ENCODE assay signal across 14 cellular contexts in genomic region chr9:4344946-4345345, GRCh38. TPM values are rescaled to one million over a fixed set of nuclear protein-coding genes. Genes with fewer than 3 reads are reported as not detected.
A peak's percentile ranks its signal among the peaks of the same experiment; 100 is the strongest.
DNase-seq lines count a peak whose midpoint lies in the region; ATAC-seq, FAIRE-seq and TF ChIP-seq lines count a peak whose summit lies in the region.
"Had no signal": no experiment of that assay in that cellular context is flagged by ENCODE, and none has a peak within 500 bp of the region (broad histone marks: within the 10 kb centered on the region; RNA-seq: fewer than 3 reads in every experiment).

No MANE protein-coding gene starts in this region.

- BruUV-seq in HCT116 (replicated peaks; lab: Mats Ljungman, UMichigan): no TSS peak

- no peak overlapping the region for H3K4me3 ChIP-seq in HCT116 (replicated peaks in 1 of 2; ENCODE audit: low read depth in 1 of 2, low read length in 2 of 2)
- H3K4me3 ChIP-seq in bronchial epithelial cell (ENCODE audit: low read depth, low read length): no peak overlapping the region
- H3K4me3 ChIP-seq: left lung, prostate gland, SK-N-MC had no signal

- H4K20me1 ChIP-seq in HCT116 (ENCODE audit: insufficient read depth): no peaks in the 10 kb centered on the region

- no peak for TF ChIP-seq RAD21 in HCT116 (IDR thresholded peaks at IDR 0.05; ENCODE audit: low read depth)

- H3K9ac ChIP-seq in HCT116 (ENCODE audit: low read length): no peak overlapping the region

- H3K36me3 ChIP-seq in HCT116 (ENCODE audit: control insufficient read depth in 1 of 2, insufficient read depth in 2 of 2, low read length in 2 of 2) (no peaks in the 10 kb centered on the region), bronchial epithelial cell (ENCODE audit: control insufficient read depth, insufficient read depth, low read length) (no peaks in the 10 kb centered on the region)
- H3K36me3 ChIP-seq: left lung, prostate gland had no signal

- peaks cover 0 to 12% of the 10 kb centered on the region in 2 experiments; a peak in 3 of 4 replicates for H3K4me1 ChIP-seq in HCT116 (ENCODE audit: control insufficient read depth in 1 of 2, insufficient read depth in 2 of 2, low read length in 2 of 2)
- H3K4me1 ChIP-seq: left lung, prostate gland had no signal

- no peak overlapping the region for H3K27ac Mint-ChIP-seq in activated CD4-positive, alpha-beta T cell treated with anti-CD3 and anti-CD28 coated beads, Interleukin-2, amount 10 ng/mL, durations not matched to agents 7 days and 5 days

- peak overlapping the region; percentile 35 for H3K4me2 ChIP-seq in HCT116 (ENCODE audit: low read length)

- H3K27ac ChIP-seq in HCT116 (ENCODE audit: low read depth, low read length): no peak overlapping the region
- H3K27ac ChIP-seq: left lung, prostate gland, SK-N-MC had no signal

- no peak for DNase-seq in HCT116 (ENCODE audit: low read depth, low spot score)
- DNase-seq in activated CD4-positive, alpha-beta T cell treated with anti-CD3 and anti-CD28 coated beads, Interleukin-2, amount 10 ng/mL, durations not matched to agents 7 days and 5 days: peak; percentile 24
- DNase-seq in bronchial epithelial cell (ENCODE audit: low read depth): peak; percentile 93
- DNase-seq in stimulated activated CD4-positive, alpha-beta T cell treated with anti-CD3 and anti-CD28 coated beads, Interleukin-2, amount 100 ng/mL, for 24 hours: peak; percentile 26
- DNase-seq in globus pallidus (ENCODE audit: low spot score): no peak
- DNase-seq in NCI-H187 treated with DMSO at 0.1 percent for 48 hours (lab: John Stamatoyannopoulos, UW): no peak
- DNase-seq in NCI-H2081 (lab: John Stamatoyannopoulos, UW): no peak
- DNase-seq: left lung, NCI-H748 treated with DMSO at 0.1 percent for 48 hours had no signal

- no peaks in the 10 kb centered on the region; the same call in 1 of the 2 replicates for H3K9me2 ChIP-seq in HCT116 (ENCODE audit: insufficient read depth)

- TF ChIP-seq POLR2A in HCT116 (IDR thresholded peaks at IDR 0.05; ENCODE audit: borderline replicate concordance, extremely low read depth, insufficient read depth, insufficient read length): no peak

- RAD21 ChIA-PET in HCT116 (lab: Charles Lee; ENCODE audit: low non-redundant PET in 1 of 2, low total read pairs in 2 of 2, uncharacterized antibody in 2 of 2, unreplicated experiment in 2 of 2): no interaction called here

- POLR2A ChIA-PET in HCT116 (lab: Charles Lee): no interaction called here
- POLR2A ChIA-PET in activated CD4-positive, alpha-beta T cell treated with anti-CD3 and anti-CD28 coated beads, Interleukin-2, amount 10 ng/mL, durations not matched to agents 7 days and 5 days (lab: Charles Lee): no interaction called here

- TF ChIP-seq CTCF in HCT116 (IDR thresholded peaks at IDR 0.05 in 2 of 3, conservative IDR thresholded peaks at IDR 0.05 in 1 of 3; ENCODE audit: borderline replicate concordance in 1 of 3, insufficient read depth in 1 of 3, low read depth in 2 of 3, low read length in 2 of 3): no peak
- no peak for TF ChIP-seq CTCF in bronchial epithelial cell (IDR thresholded peaks at IDR 0.05; ENCODE audit: insufficient read depth, low read length, severe bottlenecking)

- H3K9me3 Mint-ChIP-seq in activated CD4-positive, alpha-beta T cell treated with anti-CD3 and anti-CD28 coated beads, Interleukin-2, amount 10 ng/mL, durations not matched to agents 7 days and 5 days: no peaks in the 10 kb centered on the region

- no peaks in the 10 kb centered on the region for H3K36me3 Mint-ChIP-seq in activated CD4-positive, alpha-beta T cell treated with anti-CD3 and anti-CD28 coated beads, Interleukin-2, amount 10 ng/mL, durations not matched to agents 7 days and 5 days (ENCODE audit: low read depth)
- H3K36me3 Mint-ChIP-seq: CD14-positive monocyte had no signal

- intact Hi-C loops in HCT116 (cut with micrococcal nuclease): no loop called here

- H3K4me3 Mint-ChIP-seq in activated CD4-positive, alpha-beta T cell treated with anti-CD3 and anti-CD28 coated beads, Interleukin-2, amount 10 ng/mL, durations not matched to agents 7 days and 5 days: no peak overlapping the region

- CTCF ChIA-PET in HCT116 (lab: Charles Lee): no interaction called here
- CTCF ChIA-PET in activated CD4-positive, alpha-beta T cell treated with anti-CD3 and anti-CD28 coated beads, Interleukin-2, amount 10 ng/mL, durations not matched to agents 7 days and 5 days (lab: Charles Lee): interaction anchor here (1.0 kb wide), 1 partner anchor 318 kb away, joined by 3 read pairs; the partner anchor contains the start of gene PLPP6

- no peaks in the 10 kb centered on the region for H3K9me3 ChIP-seq in HCT116 (ENCODE audit: control insufficient read depth in 1 of 2, insufficient read depth in 1 of 2, low read depth in 1 of 2, low read length in 2 of 2)
- H3K9me3 ChIP-seq: left lung, prostate gland had no signal

- H2AFZ ChIP-seq in HCT116 (ENCODE audit: low read depth, low read length, poor library complexity, severe bottlenecking): no peak overlapping the region

- H3K27me3 Mint-ChIP-seq in activated CD4-positive, alpha-beta T cell treated with anti-CD3 and anti-CD28 coated beads, Interleukin-2, amount 10 ng/mL, durations not matched to agents 7 days and 5 days: no peaks in the 10 kb centered on the region

- no peak for FAIRE-seq in bronchial epithelial cell (lab: Jason Lieb, UNC)
- FAIRE-seq: HTR-8/SVneo had no signal

- no peak for ATAC-seq in HCT116
- ATAC-seq in GM18907 (IDR thresholded peaks at IDR 0.05; ENCODE audit: unreplicated experiment): no peak
- ATAC-seq: left lung had no signal

- H3K4me1 Mint-ChIP-seq in activated CD4-positive, alpha-beta T cell treated with anti-CD3 and anti-CD28 coated beads, Interleukin-2, amount 10 ng/mL, durations not matched to agents 7 days and 5 days: peaks cover 7% of the 10 kb centered on the region

- no peaks in the 10 kb centered on the region for H3K27me3 ChIP-seq in HCT116 (ENCODE audit: insufficient read depth, low read length)
- no peaks in the 10 kb centered on the region for H3K27me3 ChIP-seq in bronchial epithelial cell (ENCODE audit: control insufficient read depth, insufficient read depth, low read length)
- H3K27me3 ChIP-seq: left lung had no signal

- H3K79me2 ChIP-seq in HCT116 (ENCODE audit: insufficient read depth, low read length): no peaks in the 10 kb centered on the region

TF ChIP-seq in HCT116, 20 proteins besides CTCF, POLR2A, EP300 and RAD21:
- 0 out of 2 replicates have a peak, but pooled peaks have one; percentile 18 for TF ChIP-seq FOSL1 (IDR thresholded peaks at IDR 0.05; ENCODE audit: low read depth)
- no peak for TF ChIP-seq ELF1 (IDR thresholded peaks at IDR 0.05; ENCODE audit: borderline replicate concordance, low read depth)
- 0 out of 2 replicates have a peak, but pooled peaks have one; percentile 29 for TF ChIP-seq JUND (IDR thresholded peaks at IDR 0.05)

RNA-seq across cellular contexts. Expression of gene GLIS3, which starts 45.1 kb away (rescaled TPM):
- total RNA-seq in HCT116 (2021; ENCODE audit: unreplicated experiment) (3.7 TPM), bronchial epithelial cell (1.1 and 1.2 TPM in 2 replicates)
- polyA plus RNA-seq in HCT116 (2012): 0.74 and 1.7 TPM in 2 replicates
- total RNA-seq in activated CD4-positive, alpha-beta T cell treated with anti-CD3 and anti-CD28 coated beads, Interleukin-2, amount 10 ng/mL, durations not matched to agents 7 days and 5 days: under 1 TPM; 0.19 to 0.50 TPM
- polyA plus RNA-seq: CD14-positive monocyte had no signal

Comparison
In these comparisons a context has a peak if more than half of its experiments do, and no peak if none do; other contexts are left out.
1. DNase-seq: peak in activated CD4-positive, alpha-beta T cell treated with anti-CD3 and anti-CD28 coated beads, Interleukin-2, amount 10 ng/mL, durations not matched to agents 7 days and 5 days (single experiment), bronchial epithelial cell (single experiment) and stimulated activated CD4-positive, alpha-beta T cell treated with anti-CD3 and anti-CD28 coated beads, Interleukin-2, amount 100 ng/mL, for 24 hours (2 of 2); none in HCT116 (single experiment), globus pallidus (single experiment), NCI-H187 treated with DMSO at 0.1 percent for 48 hours (single experiment) and NCI-H2081 (0 of 2).